9 cellular contexts compared by ENCODE assay signal in the genomic region with DNA sequence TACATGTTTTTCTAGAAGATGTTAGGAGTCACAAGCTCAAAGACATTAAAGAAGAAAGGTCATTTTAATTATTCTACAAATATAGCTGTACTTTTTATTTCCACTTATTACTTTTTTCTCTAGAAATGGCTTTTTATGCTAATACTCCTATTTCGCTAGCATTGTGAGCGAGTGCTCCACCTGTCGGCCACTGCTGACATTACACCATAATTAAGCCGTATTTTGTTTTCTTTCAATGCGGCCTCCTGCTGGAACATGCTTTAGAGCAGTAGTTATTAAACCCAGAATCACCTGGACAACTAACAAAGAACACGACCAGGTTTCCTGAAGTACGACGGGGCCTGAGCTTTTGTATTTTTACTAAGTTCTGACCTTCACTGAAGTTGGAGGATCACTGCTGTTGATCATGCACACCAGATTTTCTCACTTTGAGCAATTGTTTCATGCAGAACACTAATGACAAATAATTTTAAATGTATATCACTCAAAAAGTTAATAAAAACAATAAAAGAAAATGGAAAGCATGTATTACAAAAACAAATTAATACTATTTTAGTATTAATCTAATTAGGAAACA.
A peak's percentile ranks its signal among the peaks of the same experiment; 100 is the strongest.
DNase-seq lines count a peak whose midpoint lies in the region; ATAC-seq, FAIRE-seq and TF ChIP-seq lines count a peak whose summit lies in the region.
"Had no signal": no experiment of that assay in that cellular context is flagged by ENCODE, and none has a peak within 500 bp of the region (broad histone marks: within the 10 kb centered on the region; RNA-seq: fewer than 3 reads in every experiment).

No MANE protein-coding gene starts in this region.

- FAIRE-seq in GM18507 (lab: Jason Lieb, UNC), result peak; percentile 85

- peaks cover 0 to 2% (median 0%) of the 10 kb centered on the region in 7 donors for H3K9me3 Mint-ChIP-seq in CD14-positive monocyte
- H3K9me3 Mint-ChIP-seq in mesothelial cell of epicardium, result no peaks in the 10 kb centered on the region

- H3K4me3 Mint-ChIP-seq in CD14-positive monocyte (peak overlapping the region in 1 of 2 donors; percentile 7), mesothelial cell of epicardium (no peak overlapping the region)

- H3K9ac ChIP-seq in Karpas-422 (ENCODE audit: low read length) (no peak overlapping the region), SU-DHL-6 (ENCODE audit: low read length) (no peak overlapping the region)

- H3K4me3 ChIP-seq in Karpas-422 (ENCODE audit: low read length) (no peak overlapping the region), SU-DHL-6 (ENCODE audit: insufficient read depth, low read length, poor library complexity, severe bottlenecking) (no peak overlapping the region), upper lobe of left lung (no peak overlapping the region)
- H3K4me3 ChIP-seq: SJSA1 had no signal

- H3K27ac Mint-ChIP-seq in CD14-positive monocyte (no peak overlapping the region), mesothelial cell of epicardium (no peak overlapping the region)

- H3K9me3 ChIP-seq in Karpas-422 (ENCODE audit: low read length) (no peaks in the 10 kb centered on the region), SU-DHL-6 (ENCODE audit: insufficient read depth, low read length) (no peaks in the 10 kb centered on the region), upper lobe of left lung (no peaks in the 10 kb centered on the region)
- H3K9me3 ChIP-seq: SJSA1 had no signal

- H3K36me3 ChIP-seq in Karpas-422 (ENCODE audit: insufficient read depth, low read length) (no peaks in the 10 kb centered on the region), SU-DHL-6 (ENCODE audit: low read length) (no peaks in the 10 kb centered on the region), upper lobe of left lung (no peaks in the 10 kb centered on the region)
- H3K36me3 ChIP-seq: SJSA1 had no signal

- peaks cover 16% of the 10 kb centered on the region for H3K4me1 ChIP-seq in Karpas-422 (ENCODE audit: low read length)
- no peaks in the 10 kb centered on the region for H3K4me1 ChIP-seq in upper lobe of left lung
- H3K4me1 ChIP-seq: SJSA1 had no signal

- ATAC-seq in upper lobe of left lung (ENCODE audit: low FRiP score in 2 of 2) (peak in 1 of 2 donors; percentile 63), HG03108 (IDR thresholded peaks at IDR 0.05; ENCODE audit: unreplicated experiment) (no peak)

- H3K36me3 Mint-ChIP-seq in CD14-positive monocyte, result no peaks in the 10 kb centered on the region
- no peaks in the 10 kb centered on the region for H3K36me3 Mint-ChIP-seq in mesothelial cell of epicardium

- DNase-seq in CD14-positive monocyte (ENCODE audit: low spot score) (no peak), GM18507 (ENCODE audit: extremely low spot score, insufficient read length, low read depth) (no peak), Karpas-422 (peak; percentile 85), dedifferentiated amniotic fluid mesenchymal stem cell (ENCODE audit: extremely low spot score) (peak; percentile 48), mesothelial cell of epicardium (ENCODE audit: low spot score in 2 of 2, unreplicated experiment in 2 of 2) (peak; percentile 26 to 66), upper lobe of left lung (peak in 1 of 2 donors; percentile 33)

- no peaks in the 10 kb centered on the region for H3F3A ChIP-seq in SU-DHL-6 (ENCODE audit: insufficient read depth)

- intact Hi-C loops in CD14-positive monocyte (cut with micrococcal nuclease), result loop anchor here (5.0 to 10.0 kb wide), 2 partner anchors 296 to 508 kb away; no protein-coding TSS in a partner anchor

- H3K27ac ChIP-seq in Karpas-422 (ENCODE audit: low read length) (no peak overlapping the region), SU-DHL-6 (ENCODE audit: low read depth, low read length) (no peak overlapping the region), upper lobe of left lung (no peak overlapping the region)
- H3K27ac ChIP-seq: SJSA1 had no signal

- peaks cover 6% of the 10 kb centered on the region for H3K4me1 Mint-ChIP-seq in CD14-positive monocyte
- H3K4me1 Mint-ChIP-seq in mesothelial cell of epicardium, result peaks cover 12% of the 10 kb centered on the region

- no peak for TF ChIP-seq EP300 in upper lobe of left lung (IDR thresholded peaks at IDR 0.05)

- TF ChIP-seq CTCF in CD14-positive monocyte (IDR thresholded peaks at IDR 0.05) (peak; percentile 82), SU-DHL-6 (IDR thresholded peaks at IDR 0.05; ENCODE audit: insufficient read depth, low read length, poor library complexity, severe bottlenecking) (peak; percentile 80), mesothelial cell of epicardium (IDR thresholded peaks at IDR 0.05; ENCODE audit: unreplicated experiment) (peak; percentile 92), upper lobe of left lung (IDR thresholded peaks at IDR 0.05) (peak; percentile 36 to 70 (median 62))

- H3K27me3 Mint-ChIP-seq in CD14-positive monocyte (ENCODE audit: low read depth in 3 of 3) (peaks cover 9 to 14% (median 10%) of the 10 kb centered on the region in 3 donors), mesothelial cell of epicardium (ENCODE audit: low read depth) (peaks cover 50% of the 10 kb centered on the region)

- no peaks in the 10 kb centered on the region for H4K20me1 ChIP-seq in Karpas-422 (ENCODE audit: insufficient read depth, low read depth, low read length)
- no peaks in the 10 kb centered on the region for H4K20me1 ChIP-seq in SU-DHL-6 (ENCODE audit: low read depth, low read length)

- H3K79me2 ChIP-seq in Karpas-422 (ENCODE audit: low read length) (no peaks in the 10 kb centered on the region), SU-DHL-6 (ENCODE audit: insufficient read depth, low read length) (no peaks in the 10 kb centered on the region)

- TF ChIP-seq POLR2A in upper lobe of left lung (IDR thresholded peaks at IDR 0.05), result no peak

- H3K4me2 ChIP-seq in Karpas-422 (ENCODE audit: low read depth, low read length, poor library complexity, severe bottlenecking) (no peak overlapping the region), SU-DHL-6 (ENCODE audit: low read depth, low read length, poor library complexity, severe bottlenecking) (no peak overlapping the region)

- no peaks in the 10 kb centered on the region for H3K9me2 ChIP-seq in Karpas-422 (replicated peaks; ENCODE audit: insufficient read depth, low read length)
- no peaks in the 10 kb centered on the region for H3K9me2 ChIP-seq in SU-DHL-6 (replicated peaks; ENCODE audit: insufficient read depth, low read length)

- H3K27me3 ChIP-seq in Karpas-422 (ENCODE audit: low read length) (no peaks in the 10 kb centered on the region), SU-DHL-6 (ENCODE audit: low read length) (no peaks in the 10 kb centered on the region), upper lobe of left lung (no peaks in the 10 kb centered on the region)

- 4 to 10% methylated on average over 8 of the region's 8 CpGs for WGBS in upper lobe of left lung, 2 donors

- H2AFZ ChIP-seq in Karpas-422 (ENCODE audit: low read length), result no peak overlapping the region
- H2AFZ ChIP-seq in SU-DHL-6 (ENCODE audit: low read depth, low read length, severe bottlenecking), result no peak overlapping the region

Comparison
In these comparisons a context has a peak if more than half of its experiments do, and no peak if none do; other contexts are left out.
1. DNase-seq: peak in Karpas-422 (single experiment), dedifferentiated amniotic fluid mesenchymal stem cell (single experiment) and mesothelial cell of epicardium (2 of 2); none in CD14-positive monocyte (single experiment) and GM18507 (single experiment).
2. Peak in every context shown above with its lines, with median percentiles within 50 percentile points of each other: CTCF ChIP-seq.